ENCODE assay signal across 9 cellular contexts in the genomic region with DNA sequence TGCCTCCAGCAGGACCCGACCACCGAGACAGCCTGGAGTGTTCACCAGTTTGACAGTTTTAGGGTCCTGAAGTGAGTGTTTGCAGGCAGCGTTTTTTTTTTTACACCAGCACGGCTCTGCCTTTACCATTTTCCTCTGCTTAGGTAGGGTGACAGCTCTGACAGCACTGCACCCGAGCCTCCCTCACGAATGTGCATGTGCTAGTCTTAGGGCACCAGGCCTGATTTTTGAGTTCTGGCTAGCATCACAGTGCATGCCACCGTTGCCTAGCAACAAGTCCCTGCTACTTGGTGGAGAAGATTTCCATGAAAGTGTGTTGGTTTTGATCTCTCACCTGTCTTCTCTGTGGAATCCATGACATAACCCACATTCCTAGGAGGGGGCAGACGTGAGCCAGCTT. TPM values are rescaled to one million over a fixed set of nuclear protein-coding genes. Genes with fewer than 3 reads are reported as not detected.
"Had no signal": no experiment of that assay in that cellular context is flagged by ENCODE, and none has a peak within 500 bp of the region (broad histone marks: within the 10 kb centered on the region; RNA-seq: fewer than 3 reads in every experiment).

No MANE protein-coding gene starts in this region.

RNA-seq across cellular contexts. Expression of gene RBMY1J, which starts 52.3 kb away (rescaled TPM):
- total RNA-seq: OCI-LY7, PC-3, PC-9, Peyer's patch, RPMI7951, SJCRH30, SJSA1, SK-MEL-5 had no signal
- polyA plus RNA-seq: SK-N-SH had no signal
